In genomic region chr3:62186967-62187366, GRCh38 we compare ENCODE assay signal across 9 cellular contexts.
DNase-seq lines count a peak whose midpoint lies in the region; ATAC-seq, FAIRE-seq and TF ChIP-seq lines count a peak whose summit lies in the region.
"Had no signal": no experiment of that assay in that cellular context is flagged by ENCODE, and none has a peak within 500 bp of the region (broad histone marks: within the 10 kb centered on the region; RNA-seq: fewer than 3 reads in every experiment).

No MANE protein-coding gene starts in this region.

- H3K4me3 ChIP-seq in GM12864 (ENCODE audit: low read depth, low read length) (no peak overlapping the region), endothelial cell of umbilical vein (replicated peaks in 1 of 3; ENCODE audit: insufficient read depth in 1 of 3, low read depth in 1 of 3, low read length in 3 of 3) (no peak overlapping the region), osteoblast (ENCODE audit: insufficient read depth, low read length) (no peak overlapping the region)

- H3K4me2 ChIP-seq in endothelial cell of umbilical vein (ENCODE audit: insufficient read depth, low read length) (no peak overlapping the region), osteoblast (ENCODE audit: insufficient read depth, low read length) (no peak overlapping the region)

- H3K27me3 Mint-ChIP-seq in activated naive CD8-positive, alpha-beta T cell treated with anti-CD3 and anti-CD28 coated beads, Interleukin-2, amount 50 U/mL, for 24 hours = peaks cover 3% of the 10 kb centered on the region

- no peaks in the 10 kb centered on the region for H3K9me1 ChIP-seq in endothelial cell of umbilical vein (replicated peaks; ENCODE audit: control insufficient read depth, extremely low read depth, insufficient read depth, low read length)

- BruUV-seq in endothelial cell of umbilical vein (replicated peaks; lab: Mats Ljungman, UMichigan) = no TSS peak

- POLR2A ChIA-PET in endothelial cell of umbilical vein (lab: Charles Lee) = interaction anchor here (0.7 kb wide), 2 partner anchors 329 to 626 kb away, joined by 3 to 6 read pairs; partner anchors contain the start of gene PTPRG

- H3K9ac ChIP-seq in endothelial cell of umbilical vein (replicated peaks; ENCODE audit: extremely low read depth, insufficient read depth, low read length) = no peak overlapping the region

- H2AFZ ChIP-seq in endothelial cell of umbilical vein (ENCODE audit: low read depth, low read length) (no peak overlapping the region), osteoblast (ENCODE audit: low read length) (no peak overlapping the region)

- intact Hi-C loops in endothelial cell of umbilical vein (cut with micrococcal nuclease) = loop anchor here (1.0 to 10.0 kb wide), 5 partner anchors 28 to 932 kb away; partner anchors contain the start of gene FHIT

- FAIRE-seq in endothelial cell of umbilical vein (lab: Jason Lieb, UNC) = no peak

- dilution Hi-C loops in endothelial cell of umbilical vein (cut with MboI; ENCODE audit: extremely low pct_ligation_motif_present, low sequenced_read_pairs) = no loop called here

- H3K27ac ChIP-seq in endothelial cell of umbilical vein (ENCODE audit: insufficient read depth, low read depth, low read length) (no peak overlapping the region), osteoblast (ENCODE audit: low read depth, low read length) (no peak overlapping the region)

- H3K27ac Mint-ChIP-seq in activated naive CD8-positive, alpha-beta T cell treated with anti-CD3 and anti-CD28 coated beads, Interleukin-2, amount 50 U/mL, for 24 hours = no peak overlapping the region

- no peaks in the 10 kb centered on the region for H3K79me2 ChIP-seq in endothelial cell of umbilical vein (ENCODE audit: control insufficient read depth, insufficient read depth, low read length)
- H3K79me2 ChIP-seq in osteoblast (ENCODE audit: insufficient read depth, low read length) = no peaks in the 10 kb centered on the region

- H4K20me1 ChIP-seq in endothelial cell of umbilical vein (replicated peaks; ENCODE audit: control insufficient read depth, extremely low read depth, insufficient read depth, low read length) = no peaks in the 10 kb centered on the region
- no peaks in the 10 kb centered on the region for H4K20me1 ChIP-seq in osteoblast (ENCODE audit: insufficient read depth, low read length)

- H3K4me1 ChIP-seq in endothelial cell of umbilical vein (ENCODE audit: control insufficient read depth, extremely low read depth, insufficient read depth, low read length) (peaks cover 5% of the 10 kb centered on the region), osteoblast (ENCODE audit: insufficient read depth, low read length) (no peaks in the 10 kb centered on the region)

- CTCF ChIA-PET in endothelial cell of umbilical vein (lab: Charles Lee) = interaction anchor here (0.8 to 7.3 kb wide), 27 partner anchors 8 to 657 kb away, joined by 3 to 182 read pairs (median 5); partner anchors contain the start of gene PTPRG

- H3K4me3 Mint-ChIP-seq in activated naive CD8-positive, alpha-beta T cell treated with anti-CD3 and anti-CD28 coated beads, Interleukin-2, amount 50 U/mL, for 24 hours = no peak overlapping the region

- H3K27me3 ChIP-seq in endothelial cell of umbilical vein (ENCODE audit: control insufficient read depth in 2 of 2, insufficient read depth in 2 of 2, low read length in 2 of 2) = no peaks in the 10 kb centered on the region
- no peaks in the 10 kb centered on the region for H3K27me3 ChIP-seq in osteoblast (ENCODE audit: insufficient read depth, low read length)

- H3K4me1 Mint-ChIP-seq in activated naive CD8-positive, alpha-beta T cell treated with anti-CD3 and anti-CD28 coated beads, Interleukin-2, amount 50 U/mL, for 24 hours = no peaks in the 10 kb centered on the region

- no peak for DNase-seq in GM12864 (ENCODE audit: low read depth)
- DNase-seq in NCI-H446 treated with DMSO at 0.1 percent for 48 hours (lab: John Stamatoyannopoulos, UW) = peak; percentile 23
- peak; percentile 21 for DNase-seq in endothelial cell of umbilical vein (ENCODE audit: low read depth, low spot score)
- peak; percentile 26 for DNase-seq in osteoblast (ENCODE audit: insufficient read length, low spot score, missing footprints)
- no peak for DNase-seq in central memory CD4-positive, alpha-beta T cell
- no peak for DNase-seq in GF-D8 (lab: John Stamatoyannopoulos, UW)
- no peak for DNase-seq in activated naive CD8-positive, alpha-beta T cell treated with anti-CD3 and anti-CD28 coated beads, Interleukin-2, amount 50 U/mL, for 24 hours
- DNase-seq: NCI-H2107 had no signal

- TF ChIP-seq CTCF in GM12864 (IDR thresholded peaks at IDR 0.05; ENCODE audit: low read depth, low read length, missing control alignments) (peak; percentile 40), endothelial cell of umbilical vein (IDR thresholded peaks at IDR 0.05; ENCODE audit: extremely low read depth in 1 of 2, insufficient read depth in 1 of 2, low read depth in 1 of 2, low read length in 2 of 2) (peak; percentile 29 to 31), osteoblast (IDR thresholded peaks at IDR 0.05; ENCODE audit: extremely low read depth, low read depth, low read length) (peak; percentile 44)

- no peaks in the 10 kb centered on the region for H3K9me3 ChIP-seq in endothelial cell of umbilical vein (replicated peaks; ENCODE audit: control insufficient read depth, insufficient read depth, low read length)
- H3K9me3 ChIP-seq in osteoblast (ENCODE audit: low read depth, low read length) = no peaks in the 10 kb centered on the region

- no peak for TF ChIP-seq POLR2A in endothelial cell of umbilical vein (IDR thresholded peaks at IDR 0.05; ENCODE audit: low read depth, low read length)

- no peaks in the 10 kb centered on the region for H3K36me3 Mint-ChIP-seq in activated naive CD8-positive, alpha-beta T cell treated with anti-CD3 and anti-CD28 coated beads, Interleukin-2, amount 50 U/mL, for 24 hours (ENCODE audit: low read depth)

- ATAC-seq in HG02852 (IDR thresholded peaks at IDR 0.05; ENCODE audit: unreplicated experiment) = no peak
- no peak for ATAC-seq in activated naive CD8-positive, alpha-beta T cell treated with anti-CD3 and anti-CD28 coated beads, Interleukin-2, amount 50 U/mL, for 24 hours

- no peaks in the 10 kb centered on the region for H3K36me3 ChIP-seq in endothelial cell of umbilical vein (ENCODE audit: control insufficient read depth in 2 of 2, extremely low read depth in 1 of 2, insufficient read depth in 2 of 2, low read length in 2 of 2)
- H3K36me3 ChIP-seq in osteoblast (ENCODE audit: insufficient read depth, low read length) = no peaks in the 10 kb centered on the region

- no peaks in the 10 kb centered on the region for H3K9me3 Mint-ChIP-seq in activated naive CD8-positive, alpha-beta T cell treated with anti-CD3 and anti-CD28 coated beads, Interleukin-2, amount 50 U/mL, for 24 hours

TF ChIP-seq in endothelial cell of umbilical vein, 7 proteins besides CTCF, POLR2A, EP300 and RAD21:
- TF ChIP-seq JUN (IDR thresholded peaks at IDR 0.05; ENCODE audit: borderline replicate concordance, insufficient read depth, insufficient read length, low read depth) (no peak), FOS (IDR thresholded peaks at IDR 0.05; ENCODE audit: borderline replicate concordance, insufficient read depth, low read length) (no peak), GATA2 (IDR thresholded peaks at IDR 0.05; ENCODE audit: insufficient read depth, insufficient read length, low read depth, low read length) (no peak), POLR2AphosphoS5 (IDR thresholded peaks at IDR 0.05; ENCODE audit: insufficient read depth, low read depth, low read length) (no peak), EZH2 (IDR thresholded peaks at IDR 0.05; ENCODE audit: borderline replicate concordance, low read depth, low read length, severe bottlenecking) (no peak), MAX (IDR thresholded peaks at IDR 0.05; ENCODE audit: insufficient read depth, insufficient read length) (no peak), MYC (IDR thresholded peaks at IDR 0.05; ENCODE audit: low read depth, low read length) (no peak)
TF ChIP-seq in endothelial cell of umbilical vein: peak in this region for 0.

Comparison
In these comparisons a context has a peak if more than half of its experiments do, and no peak if none do; other contexts are left out.
1. DNase-seq: peak in NCI-H446 treated with DMSO at 0.1 percent for 48 hours (single experiment), endothelial cell of umbilical vein (single experiment) and osteoblast (single experiment); none in GM12864 (single experiment), central memory CD4-positive, alpha-beta T cell (single experiment), GF-D8 (single experiment) and activated naive CD8-positive, alpha-beta T cell treated with anti-CD3 and anti-CD28 coated beads, Interleukin-2, amount 50 U/mL, for 24 hours (single experiment).
2. Peak in every context shown above with its lines, with median percentiles within 50 percentile points of each other: CTCF ChIP-seq.